Comparison of ENCODE assay signal across 8 cellular contexts in genomic region chr5:139482050-139482889, GRCh38. TPM values are rescaled to one million over a fixed set of nuclear protein-coding genes. Genes with fewer than 3 reads are reported as not detected.
DNase-seq lines count a peak whose midpoint lies in the region; ATAC-seq and TF ChIP-seq lines count a peak whose summit lies in the region.

Gene STING1 (minus strand): TSS chr5:139482758. CDS start chr5:139481704, 1,054 bp downstream.

- H3K36me3 Mint-ChIP-seq in CD4-positive, alpha-beta memory T cell, result peaks cover 28 to 36% of the 10 kb centered on the region in 2 donors
- no peaks in the 10 kb centered on the region for H3K36me3 Mint-ChIP-seq in activated B cell treated with CpG ODN at 0.5 μM for 24 hours (ENCODE audit: low read depth)
- H3K36me3 Mint-ChIP-seq in stimulated activated effector memory CD8-positive, alpha-beta T cell treated with anti-CD3 and anti-CD28 coated beads, Interleukin-12 subunit alpha, Interleukin-12 subunit beta, amount 100 ng/mL, for 72 hours, result peaks cover 57% of the 10 kb centered on the region

- no peaks in the 10 kb centered on the region for H3K9me3 ChIP-seq in CD4-positive, alpha-beta memory T cell (ENCODE audit: control insufficient read depth in 1 of 2, low read length in 2 of 2)
- no peaks in the 10 kb centered on the region for H3K9me3 ChIP-seq in colonic mucosa
- no peaks in the 10 kb centered on the region for H3K9me3 ChIP-seq in lung (ENCODE audit: control insufficient read depth in 2 of 2, insufficient read depth in 1 of 2, low read length in 1 of 2)

- ATAC-seq in activated B cell treated with CpG ODN at 0.5 μM for 24 hours (ENCODE audit: low read depth) (peak; percentile 52), lung (ENCODE audit: insufficient read depth, low FRiP score) (peak; percentile 79), GM19023 (IDR thresholded peaks at IDR 0.05; ENCODE audit: unreplicated experiment) (no peak)
- ATAC-seq in stimulated activated effector memory CD8-positive, alpha-beta T cell treated with anti-CD3 and anti-CD28 coated beads, Interleukin-12 subunit alpha, Interleukin-12 subunit beta, amount 100 ng/mL, for 72 hours, result peak; percentile 85

- intact Hi-C loops in CD4-positive, alpha-beta memory T cell (cut with micrococcal nuclease), result loop anchor here (1.0 kb wide), 5 partner anchors 24 to 78 kb away; partner anchors contain the start of genes DNAJC18 and SPATA24
- intact Hi-C loops in activated B cell treated with CpG ODN at 0.5 μM for 24 hours (cut with micrococcal nuclease) (no loop called here), colonic mucosa (cut with DNase I) (no loop called here)

- H3K4me1 ChIP-seq in CD4-positive, alpha-beta memory T cell (ENCODE audit: insufficient read depth, low read length), result peaks cover 46% of the 10 kb centered on the region
- H3K4me1 ChIP-seq in colonic mucosa (peaks cover 21% of the 10 kb centered on the region), lung (ENCODE audit: control insufficient read depth in 2 of 2, insufficient read depth in 2 of 2, low read length in 2 of 2) (peaks cover 0 to 9% of the 10 kb centered on the region in 2 donors)

- no peaks in the 10 kb centered on the region for H3K9me3 Mint-ChIP-seq in CD4-positive, alpha-beta memory T cell
- no peaks in the 10 kb centered on the region for H3K9me3 Mint-ChIP-seq in activated B cell treated with CpG ODN at 0.5 μM for 24 hours
- no peaks in the 10 kb centered on the region for H3K9me3 Mint-ChIP-seq in stimulated activated effector memory CD8-positive, alpha-beta T cell treated with anti-CD3 and anti-CD28 coated beads, Interleukin-12 subunit alpha, Interleukin-12 subunit beta, amount 100 ng/mL, for 72 hours

- H3K9ac ChIP-seq in colonic mucosa (ENCODE audit: low read depth in 2 of 2, low read length in 2 of 2), result peak within 1 kb of the TSS; percentile 74 to 88

- peak; percentile 78 to 83 (median 80) for DNase-seq in CD4-positive, alpha-beta memory T cell
- peak; percentile 53 for DNase-seq in GOT3 (lab: John Stamatoyannopoulos, UW)
- peak; percentile 74 for DNase-seq in NCI-H2107 (lab: John Stamatoyannopoulos, UW)
- peak; percentile 21 for DNase-seq in activated B cell treated with CpG ODN at 0.5 μM for 24 hours
- peak; percentile 94 for DNase-seq in colonic mucosa
- peak; percentile 95 for DNase-seq in lung (ENCODE audit: low spot score)
- DNase-seq in stimulated activated effector memory CD8-positive, alpha-beta T cell treated with anti-CD3 and anti-CD28 coated beads, Interleukin-12 subunit alpha, Interleukin-12 subunit beta, amount 100 ng/mL, for 72 hours (ENCODE audit: low spot score in 2 of 2), result peak in 1 of 2 donors; percentile 82

- POLR2A ChIA-PET in CD4-positive, alpha-beta memory T cell (lab: Charles Lee; ENCODE audit: partially characterized antibody), result interaction anchor here (0.5 to 5.2 kb wide), 26 partner anchors 13 to 208 kb away, joined by 3 to 131 read pairs (median 8); partner anchors contain the start of genes DNAJC18, ECSCR, MATR3 and PAIP2
- POLR2A ChIA-PET in activated B cell treated with CpG ODN at 0.5 μM for 24 hours (lab: Charles Lee), result interaction anchor here (0.5 to 1.2 kb wide), 3 partner anchors 70 to 154 kb away, joined by 3 to 4 read pairs (median 3); no protein-coding TSS in a partner anchor

- peaks cover 21 to 57% (median 39%) of the 10 kb centered on the region in 4 donors for H3K4me1 Mint-ChIP-seq in CD4-positive, alpha-beta memory T cell
- peaks cover 15% of the 10 kb centered on the region for H3K4me1 Mint-ChIP-seq in activated B cell treated with CpG ODN at 0.5 μM for 24 hours
- peaks cover 42% of the 10 kb centered on the region for H3K4me1 Mint-ChIP-seq in stimulated activated effector memory CD8-positive, alpha-beta T cell treated with anti-CD3 and anti-CD28 coated beads, Interleukin-12 subunit alpha, Interleukin-12 subunit beta, amount 100 ng/mL, for 72 hours

- H3K36me3 ChIP-seq in CD4-positive, alpha-beta memory T cell (ENCODE audit: insufficient read depth, low read length), result peaks cover 14% of the 10 kb centered on the region
- H3K36me3 ChIP-seq in colonic mucosa (no peaks in the 10 kb centered on the region), lung (ENCODE audit: control insufficient read depth in 2 of 2, insufficient read depth in 2 of 2, low read length in 2 of 2) (peaks cover 0 to 19% of the 10 kb centered on the region in 2 donors)

- peak within 1 kb of the TSS; percentile 92 to 98 (median 94) for H3K4me3 Mint-ChIP-seq in CD4-positive, alpha-beta memory T cell
- peak within 1 kb of the TSS; percentile 53 for H3K4me3 Mint-ChIP-seq in activated B cell treated with CpG ODN at 0.5 μM for 24 hours
- H3K4me3 Mint-ChIP-seq in stimulated activated effector memory CD8-positive, alpha-beta T cell treated with anti-CD3 and anti-CD28 coated beads, Interleukin-12 subunit alpha, Interleukin-12 subunit beta, amount 100 ng/mL, for 72 hours, result peak within 1 kb of the TSS; percentile 75

- no peaks in the 10 kb centered on the region for H3K27me3 ChIP-seq in CD4-positive, alpha-beta memory T cell (ENCODE audit: insufficient read depth, low read length)
- H3K27me3 ChIP-seq in colonic mucosa (no peaks in the 10 kb centered on the region), lung (ENCODE audit: control insufficient read depth, insufficient read depth) (no peaks in the 10 kb centered on the region)

- WGBS in lung, 2 donors, result 0% methylated on average over 19 of the region's 19 CpGs

- peak within 1 kb of the TSS; percentile 86 for H3K27ac ChIP-seq in CD4-positive, alpha-beta memory T cell (ENCODE audit: low read depth, low read length)
- H3K27ac ChIP-seq in colonic mucosa, result peak within 1 kb of the TSS; percentile 90
- H3K27ac ChIP-seq in lung (ENCODE audit: low read depth in 1 of 2, low read length in 1 of 2), result peak within 1 kb of the TSS; percentile 81 to 96

- no peaks in the 10 kb centered on the region for H3K27me3 Mint-ChIP-seq in CD4-positive, alpha-beta memory T cell
- H3K27me3 Mint-ChIP-seq in activated B cell treated with CpG ODN at 0.5 μM for 24 hours, result peaks cover 4% of the 10 kb centered on the region

- peak within 1 kb of the TSS; percentile 90 to 98 (median 97) for H3K27ac Mint-ChIP-seq in CD4-positive, alpha-beta memory T cell
- peak within 1 kb of the TSS; percentile 35 for H3K27ac Mint-ChIP-seq in activated B cell treated with CpG ODN at 0.5 μM for 24 hours
- H3K27ac Mint-ChIP-seq in stimulated activated effector memory CD8-positive, alpha-beta T cell treated with anti-CD3 and anti-CD28 coated beads, Interleukin-12 subunit alpha, Interleukin-12 subunit beta, amount 100 ng/mL, for 72 hours, result peak within 1 kb of the TSS; percentile 93

- CTCF ChIA-PET in CD4-positive, alpha-beta memory T cell (lab: Charles Lee; ENCODE audit: partially characterized antibody), result interaction anchor here (0.9 to 11.3 kb wide), 10 partner anchors 9 to 59 kb away, joined by 3 to 97 read pairs (median 8); partner anchors contain the start of gene SMIM33
- CTCF ChIA-PET in activated B cell treated with CpG ODN at 0.5 μM for 24 hours (lab: Charles Lee), result interaction anchor here (1.9 kb wide), 1 partner anchor 32 kb away, joined by 5 read pairs; no protein-coding TSS in a partner anchor

- peak within 1 kb of the TSS; percentile 82 to 95 for H3K4me3 ChIP-seq in CD4-positive, alpha-beta memory T cell (ENCODE audit: low read length in 2 of 2)
- H3K4me3 ChIP-seq in colonic mucosa (peak within 1 kb of the TSS; percentile 46), lung (peak within 1 kb of the TSS; percentile 56)

- no peak for TF ChIP-seq CTCF in activated B cell treated with CpG ODN at 0.5 μM for 24 hours (IDR thresholded peaks at IDR 0.05)
- TF ChIP-seq CTCF in colonic mucosa (IDR thresholded peaks at IDR 0.05), result no peak
- no peak for TF ChIP-seq CTCF in lung (IDR thresholded peaks at IDR 0.05; ENCODE audit: control extremely low read depth, extremely low read depth)

RNA-seq across cellular contexts. Expression of gene STING1, which starts in this region (rescaled TPM):
- total RNA-seq in CD4-positive, alpha-beta memory T cell, result 100 to 1,000 TPM; 141 to 144 TPM
- polyA plus RNA-seq in CD4-positive, alpha-beta memory T cell, result 100 to 1,000 TPM; 124 to 176 TPM
- total RNA-seq in activated B cell treated with CpG ODN at 0.5 μM for 24 hours (0.91 and 1.1 TPM in 2 replicates), colonic mucosa (10 to 100 TPM; 49.0 to 49.2 TPM), lung (100 to 1,000 TPM; 144 to 204 TPM)
- polyA plus RNA-seq in lung, result 100 to 1,000 TPM in 1 of 2 donors, 10 to 100 TPM in 1; 54.3 to 114 TPM

Comparison
In these comparisons a context has a peak if more than half of its experiments do, and no peak if none do; other contexts are left out.
1. RNA of gene STING1 (total RNA-seq): 144 to 204 TPM in lung, 141 to 144 TPM in CD4-positive, alpha-beta memory T cell and 49.0 to 49.2 TPM in colonic mucosa; 0.91 to 1.1 TPM in activated B cell treated with CpG ODN at 0.5 μM for 24 hours; every median in the first group is over 10 times any median in the second.
2. H3K27ac Mint-ChIP-seq: peak in every context shown above with its lines; median percentile 97 in CD4-positive, alpha-beta memory T cell; 93 in stimulated activated effector memory CD8-positive, alpha-beta T cell treated with anti-CD3 and anti-CD28 coated beads, Interleukin-12 subunit alpha, Interleukin-12 subunit beta, amount 100 ng/mL, for 72 hours; 35 in activated B cell treated with CpG ODN at 0.5 μM for 24 hours.
3. Peak in every context shown above with its lines, with median percentiles within 50 percentile points of each other: H3K27ac ChIP-seq, H3K4me3 ChIP-seq and H3K4me3 Mint-ChIP-seq.